Comparison of ENCODE assay signal across 26 cellular contexts in genomic region chr2:159863761-159864160, GRCh38.
"Had no signal": no experiment of that assay in that cellular context is flagged by ENCODE, and none has a peak within 500 bp of the region (broad histone marks: within the 10 kb centered on the region; RNA-seq: fewer than 3 reads in every experiment).

No MANE protein-coding gene starts in this region.

- FAIRE-seq: pancreas had no signal

- H3K4me3 ChIP-seq: left ventricle myocardium inferior, lung, mucosa of descending colon, pancreas, prostate gland, skin epidermis, suprapubic skin, thoracic aorta, tibial artery, uterus had no signal

- H3K27ac Mint-ChIP-seq: naive thymus-derived CD4-positive, alpha-beta T cell; natural killer cell treated with Interleukin-12 subunit alpha and Interleukin-12 subunit beta and Interleukin-15 and Interleukin-18, amount 100 ng/mL, for 72 hours; stimulated activated naive CD8-positive, alpha-beta T cell treated with anti-CD3 and anti-CD28 coated beads, Interleukin-15, Interleukin-2, amounts not matched to agents 100 ng/mL and 50 ng/mL, for 24 hours; type B pancreatic cell had no signal

- H3K36me3 ChIP-seq: left ventricle myocardium inferior, pancreas, prostate gland, thoracic aorta, uterus had no signal

- ATAC-seq: mucosa of descending colon; naive thymus-derived CD4-positive, alpha-beta T cell; natural killer cell treated with Interleukin-12 subunit alpha and Interleukin-12 subunit beta and Interleukin-15 and Interleukin-18, amount 100 ng/mL, for 72 hours; pancreas; right cardiac atrium; sciatic nerve had no signal

- H3K27me3 ChIP-seq: pancreas, suprapubic skin, tibial artery, uterus had no signal

- H3K4me3 Mint-ChIP-seq: naive thymus-derived CD4-positive, alpha-beta T cell; natural killer cell treated with Interleukin-12 subunit alpha and Interleukin-12 subunit beta and Interleukin-15 and Interleukin-18, amount 100 ng/mL, for 72 hours; stimulated activated naive CD8-positive, alpha-beta T cell treated with anti-CD3 and anti-CD28 coated beads, Interleukin-15, Interleukin-2, amounts not matched to agents 100 ng/mL and 50 ng/mL, for 24 hours; type B pancreatic cell had no signal

- H3K36me3 Mint-ChIP-seq: type B pancreatic cell had no signal

- DNase-seq: islet precursor cell; left ventricle myocardium inferior; midbrain; mucosa of descending colon; naive thymus-derived CD4-positive, alpha-beta T cell; nucleus accumbens; pancreas; posterior cingulate gyrus; retina; right cardiac atrium; stimulated activated CD4-positive, alpha-beta T cell treated with anti-CD3 and anti-CD28 coated beads, Interleukin-12 subunit alpha, Interleukin-12 subunit beta, amount 100 ng/mL, for 4 hours; stimulated activated CD4-positive, alpha-beta T cell treated with anti-CD3 and anti-CD28 coated beads, Interleukin-15, amount 100 ng/mL, for 24 hours; stimulated activated CD4-positive, alpha-beta T cell treated with anti-CD3 and anti-CD28 coated beads, Interleukin-2, amount 100 ng/mL, for 24 hours; stimulated activated CD4-positive, alpha-beta T cell treated with anti-CD3 and anti-CD28 coated beads, Interleukin-4, amount 100 ng/mL, for 1 hour; stimulated activated naive CD4-positive, alpha-beta T cell; tibial artery; uterus had no signal

- H3K27me3 Mint-ChIP-seq: naive thymus-derived CD4-positive, alpha-beta T cell; natural killer cell treated with Interleukin-12 subunit alpha and Interleukin-12 subunit beta and Interleukin-15 and Interleukin-18, amount 100 ng/mL, for 72 hours; stimulated activated naive CD8-positive, alpha-beta T cell treated with anti-CD3 and anti-CD28 coated beads, Interleukin-15, Interleukin-2, amounts not matched to agents 100 ng/mL and 50 ng/mL, for 24 hours; type B pancreatic cell had no signal

- H3K9me3 Mint-ChIP-seq: natural killer cell treated with Interleukin-12 subunit alpha and Interleukin-12 subunit beta and Interleukin-15 and Interleukin-18, amount 100 ng/mL, for 72 hours; stimulated activated naive CD8-positive, alpha-beta T cell treated with anti-CD3 and anti-CD28 coated beads, Interleukin-15, Interleukin-2, amounts not matched to agents 100 ng/mL and 50 ng/mL, for 24 hours; type B pancreatic cell had no signal
